In the genomic region with DNA sequence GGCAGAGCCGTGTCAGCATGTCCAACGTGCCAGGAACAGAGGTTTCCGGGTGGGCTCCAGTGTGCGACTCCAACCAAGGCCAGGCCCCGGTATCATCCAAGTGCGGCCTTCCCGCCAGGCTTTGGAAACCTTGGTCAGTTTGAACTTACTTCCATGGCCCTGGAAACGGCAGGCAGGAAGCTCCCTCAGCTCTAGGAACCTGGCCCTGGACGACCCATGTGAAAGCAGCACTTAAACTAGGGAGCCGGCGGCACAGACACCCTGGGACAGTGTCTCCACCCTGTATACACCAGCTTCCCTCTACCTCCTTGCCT, we compare ENCODE assay signal across 11 cellular contexts.
DNase-seq lines count a peak whose midpoint lies in the region; ATAC-seq and TF ChIP-seq lines count a peak whose summit lies in the region.
"Had no signal": no experiment of that assay in that cellular context is flagged by ENCODE, and none has a peak within 500 bp of the region (broad histone marks: within the 10 kb centered on the region; RNA-seq: fewer than 3 reads in every experiment).

No MANE protein-coding gene starts in this region.

- peak overlapping the region; percentile 89 for H3K27ac ChIP-seq in Panc1 (ENCODE audit: low read length)
- H3K27ac ChIP-seq in body of pancreas, result peak overlapping the region; percentile 17 to 94 (median 66)
- H3K27ac ChIP-seq in stomach, result peak overlapping the region in 4 of 5 donors; percentile 95 to 100 (median 95)
- no peak overlapping the region for H3K27ac ChIP-seq in foreskin keratinocyte

- POLR2A ChIA-PET in Panc1 (lab: Charles Lee), result interaction anchor here (0.6 kb wide), 1 partner anchor 207 kb away, joined by 3 read pairs; no protein-coding TSS in a partner anchor

- peaks cover 30% of the 10 kb centered on the region for H3K36me3 Mint-ChIP-seq in memory B cell
- peaks cover 86% of the 10 kb centered on the region for H3K36me3 Mint-ChIP-seq in activated T-helper 2 cell treated with anti-CD3 and anti-CD28 coated beads, Interferon-gamma antibody, Interleukin-2, Interleukin-4, amounts not matched to agents 10 μg/mL and 5 μg/mL and 100 μg/mL, durations not matched to agents 14 hours and 24 hours and 36 hours (ENCODE audit: low read depth)

- TF ChIP-seq EP300 in stomach (IDR thresholded peaks at IDR 0.05), result no peak

- in situ Hi-C loops in Panc1 (cut with HindIII; ENCODE audit: low pct_unique_long_range_greater_than_20kb, low sequenced_read_pairs), result no loop called here

- H3K4me1 ChIP-seq in Panc1 (ENCODE audit: control insufficient read depth, insufficient read depth, low read length), result peaks cover 41% of the 10 kb centered on the region
- H3K4me1 ChIP-seq in body of pancreas, result peaks cover 13% of the 10 kb centered on the region
- H3K4me1 ChIP-seq in stomach, result peaks cover 45 to 61% (median 50%) of the 10 kb centered on the region in 4 donors
- H3K4me1 ChIP-seq in foreskin keratinocyte, result peaks cover 12% of the 10 kb centered on the region

- TF ChIP-seq CTCF in Panc1 (IDR thresholded peaks at IDR 0.05), result no peak
- no peak for TF ChIP-seq CTCF in body of pancreas (IDR thresholded peaks at IDR 0.05)
- TF ChIP-seq CTCF in stomach (IDR thresholded peaks at IDR 0.05), result no peak
- no peak for TF ChIP-seq CTCF in foreskin keratinocyte (conservative IDR thresholded peaks at IDR 0.05)

- CTCF ChIA-PET in Panc1 (lab: Charles Lee), result no interaction called here

- ATAC-seq in Panc1 (no peak), body of pancreas (no peak), memory B cell (ENCODE audit: low read depth) (no peak), foreskin keratinocyte (no peak)

- H3K36me3 ChIP-seq in Panc1 (ENCODE audit: control insufficient read depth, insufficient read depth, low read length), result peaks cover 11% of the 10 kb centered on the region
- H3K36me3 ChIP-seq in body of pancreas (replicated peaks in 1 of 2; ENCODE audit: insufficient read depth in 1 of 2, low read depth in 2 of 2), result peaks cover 55 to 74% of the 10 kb centered on the region in 2 donors
- peaks cover 85 to 100% (median 95%) of the 10 kb centered on the region in 4 donors for H3K36me3 ChIP-seq in stomach

- H3K4me3 Mint-ChIP-seq in memory B cell, result no peak overlapping the region
- no peak overlapping the region for H3K4me3 Mint-ChIP-seq in activated T-helper 2 cell treated with anti-CD3 and anti-CD28 coated beads, Interferon-gamma antibody, Interleukin-2, Interleukin-4, amounts not matched to agents 10 μg/mL and 5 μg/mL and 100 μg/mL, durations not matched to agents 14 hours and 24 hours and 36 hours (ENCODE audit: low read depth)
- H3K4me3 Mint-ChIP-seq: activated naive CD8-positive, alpha-beta T cell treated with anti-CD3 and anti-CD28 coated beads for 36 hours had no signal

- TF ChIP-seq POLR2A in body of pancreas (IDR thresholded peaks at IDR 0.05) (no peak), stomach (IDR thresholded peaks at IDR 0.05) (no peak)

- BruUV-seq in Panc1 (replicated peaks; lab: Mats Ljungman, UMichigan), result no TSS peak

- H3K9me3 ChIP-seq in Panc1 (ENCODE audit: control insufficient read depth, insufficient read depth, low read depth, low read length) (no peaks in the 10 kb centered on the region), body of pancreas (no peaks in the 10 kb centered on the region), stomach (no peaks in the 10 kb centered on the region)

- no peaks in the 10 kb centered on the region for H3K9me3 Mint-ChIP-seq in memory B cell
- H3K9me3 Mint-ChIP-seq in activated T-helper 2 cell treated with anti-CD3 and anti-CD28 coated beads, Interferon-gamma antibody, Interleukin-2, Interleukin-4, amounts not matched to agents 10 μg/mL and 5 μg/mL and 100 μg/mL, durations not matched to agents 14 hours and 24 hours and 36 hours, result no peaks in the 10 kb centered on the region
- H3K9me3 Mint-ChIP-seq: activated naive CD8-positive, alpha-beta T cell treated with anti-CD3 and anti-CD28 coated beads for 36 hours had no signal

- H3K4me3 ChIP-seq in Panc1 (ENCODE audit: low read depth in 2 of 2, low read length in 2 of 2) (no peak overlapping the region), body of pancreas (no peak overlapping the region), stomach (no peak overlapping the region)

- H3K4me1 Mint-ChIP-seq in memory B cell, result peaks cover 9% of the 10 kb centered on the region
- H3K4me1 Mint-ChIP-seq in activated T-helper 2 cell treated with anti-CD3 and anti-CD28 coated beads, Interferon-gamma antibody, Interleukin-2, Interleukin-4, amounts not matched to agents 10 μg/mL and 5 μg/mL and 100 μg/mL, durations not matched to agents 14 hours and 24 hours and 36 hours (ENCODE audit: low read depth), result peaks cover 9% of the 10 kb centered on the region

- intact Hi-C loops in Panc1 (cut with micrococcal nuclease; ENCODE audit: unreplicated experiment), result no loop called here
- intact Hi-C loops in body of pancreas (cut with DNase I), result no loop called here
- intact Hi-C loops in stomach (cut with DNase I; ENCODE audit: low total_unique reads), result no loop called here
- intact Hi-C loops in activated T-helper 2 cell treated with anti-CD3 and anti-CD28 coated beads, Interferon-gamma antibody, Interleukin-2, Interleukin-4, amounts not matched to agents 10 μg/mL and 5 μg/mL and 100 μg/mL, durations not matched to agents 14 hours and 24 hours and 36 hours (cut with micrococcal nuclease), result no loop called here

- no peaks in the 10 kb centered on the region for H3K27me3 Mint-ChIP-seq in memory B cell
- no peaks in the 10 kb centered on the region for H3K27me3 Mint-ChIP-seq in activated T-helper 2 cell treated with anti-CD3 and anti-CD28 coated beads, Interferon-gamma antibody, Interleukin-2, Interleukin-4, amounts not matched to agents 10 μg/mL and 5 μg/mL and 100 μg/mL, durations not matched to agents 14 hours and 24 hours and 36 hours (ENCODE audit: low read depth)
- H3K27me3 Mint-ChIP-seq: activated naive CD8-positive, alpha-beta T cell treated with anti-CD3 and anti-CD28 coated beads for 36 hours had no signal

- H3K27ac Mint-ChIP-seq in memory B cell, result peak overlapping the region; percentile 55
- no peak overlapping the region for H3K27ac Mint-ChIP-seq in activated T-helper 2 cell treated with anti-CD3 and anti-CD28 coated beads, Interferon-gamma antibody, Interleukin-2, Interleukin-4, amounts not matched to agents 10 μg/mL and 5 μg/mL and 100 μg/mL, durations not matched to agents 14 hours and 24 hours and 36 hours

- no peaks in the 10 kb centered on the region for H3K27me3 ChIP-seq in Panc1 (ENCODE audit: control insufficient read depth, insufficient read depth, low read length)
- no peaks in the 10 kb centered on the region for H3K27me3 ChIP-seq in body of pancreas
- H3K27me3 ChIP-seq in stomach, result no peaks in the 10 kb centered on the region
- H3K27me3 ChIP-seq in foreskin keratinocyte, result no peaks in the 10 kb centered on the region

- WGBS in body of pancreas, 2 donors, result 49 to 76% methylated on average over 4 to 11 of the region's 11 CpGs
- WGBS in stomach, 5 donors, result 78 to 86% (median 82%) methylated on average over 9 to 11 of the region's 11 CpGs

- no peak for DNase-seq in Panc1 (ENCODE audit: low read depth, low spot score)
- no peak for DNase-seq in body of pancreas
- DNase-seq in memory B cell (ENCODE audit: low spot score in 2 of 2), result no peak
- no peak for DNase-seq in stomach
- DNase-seq in NCI-H2029 (lab: John Stamatoyannopoulos, UW), result no peak
- DNase-seq in activated T-helper 2 cell treated with anti-CD3 and anti-CD28 coated beads, Interferon-gamma antibody, Interleukin-2, Interleukin-4, amounts not matched to agents 10 μg/mL and 5 μg/mL and 100 μg/mL, durations not matched to agents 14 hours and 24 hours and 36 hours (ENCODE audit: low spot score), result no peak
- DNase-seq in NCI-H345 (lab: John Stamatoyannopoulos, UW), result no peak
- no peak for DNase-seq in foreskin keratinocyte
- DNase-seq: activated CD4-positive, alpha-beta T cell treated with anti-CD3 and anti-CD28 coated beads, Interleukin-2, amount 50 U/mL, for 48 hours; activated naive CD8-positive, alpha-beta T cell treated with anti-CD3 and anti-CD28 coated beads for 36 hours; SW 1271 had no signal
